Comparison of ENCODE assay signal across 4 cellular contexts in the genomic region with DNA sequence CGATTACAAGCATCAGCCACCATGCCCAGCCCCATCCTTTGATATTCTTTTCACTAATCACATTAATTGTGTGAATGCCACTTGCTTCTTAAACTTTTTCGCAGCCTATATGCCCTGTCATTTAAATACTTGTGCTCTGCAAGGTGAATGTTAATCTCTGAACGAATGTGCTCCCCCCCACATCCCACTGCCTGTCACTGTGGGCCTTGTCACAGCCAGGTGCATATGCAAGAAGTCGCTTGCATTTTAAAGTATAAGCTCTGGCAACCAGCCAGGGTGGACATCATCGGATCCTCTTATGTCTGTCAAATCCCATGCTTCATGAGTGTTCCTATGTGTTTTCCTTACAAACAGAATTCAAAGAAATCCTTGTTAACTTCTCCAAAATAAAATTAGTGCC.
"Had no signal": no experiment of that assay in that cellular context is flagged by ENCODE, and none has a peak within 500 bp of the region (broad histone marks: within the 10 kb centered on the region; RNA-seq: fewer than 3 reads in every experiment).

No MANE protein-coding gene starts in this region.

- DNase-seq: GM23248, GOT3, H7, HFFc6 had no signal
